ENCODE assay signal across 8 cellular contexts in the genomic region with DNA sequence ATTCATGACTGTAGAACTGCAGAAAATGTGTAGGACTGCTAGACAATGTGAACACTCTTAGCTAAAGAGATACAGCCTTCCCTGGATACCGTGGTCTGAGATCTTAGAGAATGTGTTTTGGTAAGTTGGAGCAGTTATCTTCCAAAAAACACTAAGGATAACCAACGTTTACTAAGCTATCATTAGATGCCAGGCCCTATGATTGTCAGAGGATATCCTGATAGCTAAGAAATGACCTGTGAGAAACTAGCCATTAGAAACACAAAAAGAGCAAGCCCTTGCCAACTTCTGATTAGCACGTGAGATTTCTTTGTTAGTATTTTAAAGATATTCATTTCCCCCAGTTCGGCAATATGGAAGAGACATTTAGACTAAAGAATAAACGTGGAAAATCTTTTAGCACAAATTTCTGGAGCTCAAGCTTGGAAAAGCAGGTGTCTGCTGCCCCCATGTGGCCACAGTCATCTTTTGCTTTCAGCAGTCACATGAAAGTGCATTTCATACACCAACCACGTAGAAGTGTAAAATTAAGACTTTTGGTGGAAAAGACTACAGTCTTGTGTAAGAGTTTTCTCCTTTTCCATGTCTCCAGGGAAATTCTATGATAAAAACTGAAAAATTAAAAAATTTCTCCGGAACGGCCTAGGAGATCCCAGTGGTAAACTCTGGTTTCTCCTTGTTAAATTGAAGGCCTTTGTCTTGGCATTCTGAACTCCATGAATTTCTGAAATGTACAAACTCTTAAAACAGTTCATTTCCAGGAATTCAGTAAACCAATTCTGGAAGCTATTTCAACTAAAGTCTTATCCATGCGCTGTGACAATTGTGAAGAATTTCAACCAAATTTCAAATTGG.
A peak's percentile ranks its signal among the peaks of the same experiment; 100 is the strongest.
DNase-seq lines count a peak whose midpoint lies in the region; ATAC-seq and TF ChIP-seq lines count a peak whose summit lies in the region.

No MANE protein-coding gene starts in this region.

- POLR2A ChIA-PET in naive thymus-derived CD8-positive, alpha-beta T cell (lab: Charles Lee): no interaction called here

- CTCF ChIA-PET in activated CD8-positive, alpha-beta memory T cell treated with anti-CD3 and anti-CD28 coated beads, Interleukin-2, amount 10 ng/mL, durations not matched to agents 7 days and 5 days (lab: Charles Lee): interaction anchor here (1.2 to 2.3 kb wide), 8 partner anchors 10 to 894 kb away, joined by 3 to 8 read pairs (median 4); no protein-coding TSS in a partner anchor

- H3K4me3 ChIP-seq in epithelial cell of esophagus (ENCODE audit: low read length): no peak overlapping the region

- no peaks in the 10 kb centered on the region for H3K9me3 Mint-ChIP-seq in activated CD8-positive, alpha-beta memory T cell treated with anti-CD3 and anti-CD28 coated beads, Interleukin-2, amount 10 ng/mL, durations not matched to agents 7 days and 5 days (ENCODE audit: low read depth)
- H3K9me3 Mint-ChIP-seq in naive thymus-derived CD8-positive, alpha-beta T cell: no peaks in the 10 kb centered on the region
- H3K9me3 Mint-ChIP-seq in stimulated activated naive B cell treated with anti-CD40 and anti-IgM and Interleukin-4, amounts not matched to agents 10 μg/mL and 1 μg/mL and 100 μg/mL, for 72 hours: no peaks in the 10 kb centered on the region

- no peaks in the 10 kb centered on the region for H3K4me1 Mint-ChIP-seq in activated CD8-positive, alpha-beta memory T cell treated with anti-CD3 and anti-CD28 coated beads, Interleukin-2, amount 10 ng/mL, durations not matched to agents 7 days and 5 days
- H3K4me1 Mint-ChIP-seq in naive thymus-derived CD8-positive, alpha-beta T cell: no peaks in the 10 kb centered on the region
- H3K4me1 Mint-ChIP-seq in stimulated activated naive B cell treated with anti-CD40 and anti-IgM and Interleukin-4, amounts not matched to agents 10 μg/mL and 1 μg/mL and 100 μg/mL, for 72 hours: no peaks in the 10 kb centered on the region

- TF ChIP-seq CTCF in GM13977 (IDR thresholded peaks at IDR 0.05; ENCODE audit: extremely low read depth, insufficient read depth, missing control alignments) (peak; percentile 90), epithelial cell of esophagus (IDR thresholded peaks at IDR 0.05; ENCODE audit: insufficient read depth, low read depth, low read length, missing control alignments) (peak; percentile 74)

- no peaks in the 10 kb centered on the region for H3K36me3 Mint-ChIP-seq in activated CD8-positive, alpha-beta memory T cell treated with anti-CD3 and anti-CD28 coated beads, Interleukin-2, amount 10 ng/mL, durations not matched to agents 7 days and 5 days
- no peaks in the 10 kb centered on the region for H3K36me3 Mint-ChIP-seq in naive thymus-derived CD8-positive, alpha-beta T cell
- no peaks in the 10 kb centered on the region for H3K36me3 Mint-ChIP-seq in stimulated activated naive B cell treated with anti-CD40 and anti-IgM and Interleukin-4, amounts not matched to agents 10 μg/mL and 1 μg/mL and 100 μg/mL, for 72 hours

- H3K27me3 Mint-ChIP-seq in activated CD8-positive, alpha-beta memory T cell treated with anti-CD3 and anti-CD28 coated beads, Interleukin-2, amount 10 ng/mL, durations not matched to agents 7 days and 5 days: no peaks in the 10 kb centered on the region
- H3K27me3 Mint-ChIP-seq in naive thymus-derived CD8-positive, alpha-beta T cell: no peaks in the 10 kb centered on the region
- H3K27me3 Mint-ChIP-seq in stimulated activated naive B cell treated with anti-CD40 and anti-IgM and Interleukin-4, amounts not matched to agents 10 μg/mL and 1 μg/mL and 100 μg/mL, for 72 hours: no peaks in the 10 kb centered on the region

- no peak overlapping the region for H3K4me3 Mint-ChIP-seq in activated CD8-positive, alpha-beta memory T cell treated with anti-CD3 and anti-CD28 coated beads, Interleukin-2, amount 10 ng/mL, durations not matched to agents 7 days and 5 days
- no peak overlapping the region for H3K4me3 Mint-ChIP-seq in naive thymus-derived CD8-positive, alpha-beta T cell
- no peak overlapping the region for H3K4me3 Mint-ChIP-seq in stimulated activated naive B cell treated with anti-CD40 and anti-IgM and Interleukin-4, amounts not matched to agents 10 μg/mL and 1 μg/mL and 100 μg/mL, for 72 hours

- DNase-seq in AG08396 (ENCODE audit: low spot score): peak; percentile 74
- DNase-seq in GM13977 (ENCODE audit: low spot score): peak; percentile 69
- DNase-seq in NCI-H526 treated with DMSO at 0.1 percent for 48 hours (lab: John Stamatoyannopoulos, UW): peak; percentile 1
- peak; percentile 66 for DNase-seq in activated CD8-positive, alpha-beta memory T cell treated with anti-CD3 and anti-CD28 coated beads, Interleukin-2, amount 10 ng/mL, durations not matched to agents 7 days and 5 days
- peak; percentile 61 for DNase-seq in epithelial cell of esophagus (ENCODE audit: low read depth)
- DNase-seq in naive thymus-derived CD8-positive, alpha-beta T cell: peak; percentile 28 to 76 (median 48)
- peak; percentile 23 for DNase-seq in stimulated activated naive B cell treated with anti-CD40 and anti-IgM and Interleukin-4, amounts not matched to agents 10 μg/mL and 1 μg/mL and 100 μg/mL, for 72 hours

- H3K27ac Mint-ChIP-seq in activated CD8-positive, alpha-beta memory T cell treated with anti-CD3 and anti-CD28 coated beads, Interleukin-2, amount 10 ng/mL, durations not matched to agents 7 days and 5 days: no peak overlapping the region
- H3K27ac Mint-ChIP-seq in naive thymus-derived CD8-positive, alpha-beta T cell: no peak overlapping the region
- H3K27ac Mint-ChIP-seq in stimulated activated naive B cell treated with anti-CD40 and anti-IgM and Interleukin-4, amounts not matched to agents 10 μg/mL and 1 μg/mL and 100 μg/mL, for 72 hours: no peak overlapping the region

- no peak for ATAC-seq in activated CD8-positive, alpha-beta memory T cell treated with anti-CD3 and anti-CD28 coated beads, Interleukin-2, amount 10 ng/mL, durations not matched to agents 7 days and 5 days
- ATAC-seq in naive thymus-derived CD8-positive, alpha-beta T cell: no peak
- ATAC-seq in stimulated activated naive B cell treated with anti-CD40 and anti-IgM and Interleukin-4, amounts not matched to agents 10 μg/mL and 1 μg/mL and 100 μg/mL, for 72 hours (replicated peaks): peak in 1 of 2 donors; percentile 52
- ATAC-seq in GM18907 (IDR thresholded peaks at IDR 0.05; ENCODE audit: unreplicated experiment): no peak

- in situ Hi-C loops in GM13977 (cut with MboI; ENCODE audit: low pct_unique_long_range_greater_than_20kb, low sequenced_read_pairs, unreplicated experiment): loop anchor here (25.0 kb wide), 2 partner anchors 379 to 571 kb away; no protein-coding TSS in a partner anchor

Comparison
In these comparisons a context has a peak if more than half of its experiments do, and no peak if none do; other contexts are left out.
1. DNase-seq: peak in every context shown above with its lines; median percentile 74 in AG08396; 69 in GM13977; 66 in activated CD8-positive, alpha-beta memory T cell treated with anti-CD3 and anti-CD28 coated beads, Interleukin-2, amount 10 ng/mL, durations not matched to agents 7 days and 5 days; 61 in epithelial cell of esophagus; 48 in naive thymus-derived CD8-positive, alpha-beta T cell; 23 in stimulated activated naive B cell treated with anti-CD40 and anti-IgM and Interleukin-4, amounts not matched to agents 10 μg/mL and 1 μg/mL and 100 μg/mL, for 72 hours; 1 in NCI-H526 treated with DMSO at 0.1 percent for 48 hours.